Comparison of ENCODE assay signal across 13 cellular contexts in the genomic region with DNA sequence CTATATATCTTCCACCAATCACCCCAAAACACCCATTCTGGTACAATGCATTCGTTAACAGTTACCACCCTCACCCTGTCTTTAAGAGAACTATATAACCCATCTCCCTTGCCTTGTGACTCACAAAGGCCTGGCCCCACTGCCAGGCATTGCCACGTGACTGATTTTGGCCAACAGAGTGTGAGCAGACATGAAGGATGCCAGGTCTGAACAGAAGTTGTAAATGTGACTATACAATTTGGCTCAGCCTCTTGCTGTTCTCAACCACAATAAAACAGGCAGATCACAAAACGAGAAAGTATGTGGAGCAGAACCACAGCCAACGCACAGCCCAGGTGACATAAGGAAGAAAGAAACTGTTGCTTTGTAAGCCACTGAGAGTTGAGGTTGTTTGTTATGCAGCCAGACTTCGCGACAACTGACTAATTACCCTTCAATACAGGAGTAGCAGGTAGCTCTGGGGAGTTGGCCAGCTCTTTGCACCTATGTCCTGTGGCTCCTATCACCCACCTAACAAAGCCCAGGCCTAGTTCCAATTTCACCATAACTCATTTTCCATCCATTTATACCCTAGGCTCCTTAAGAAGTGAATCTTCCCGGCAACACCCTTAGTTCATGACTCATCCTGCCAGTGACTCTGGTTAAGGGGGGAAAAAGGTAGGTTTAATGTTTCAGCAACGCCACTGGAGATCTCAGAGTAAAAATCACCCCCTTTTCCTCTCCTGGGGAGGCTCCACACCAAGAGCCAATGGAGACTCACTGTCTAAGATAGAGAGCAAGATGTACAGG. TPM values are rescaled to one million over a fixed set of nuclear protein-coding genes. Genes with fewer than 3 reads are reported as not detected.
DNase-seq lines count a peak whose midpoint lies in the region; ATAC-seq, FAIRE-seq and TF ChIP-seq lines count a peak whose summit lies in the region.
"Had no signal": no experiment of that assay in that cellular context is flagged by ENCODE, and none has a peak within 500 bp of the region (broad histone marks: within the 10 kb centered on the region; RNA-seq: fewer than 3 reads in every experiment).

No MANE protein-coding gene starts in this region.

- H3K9ac ChIP-seq in K562 (ENCODE audit: insufficient read depth in 1 of 2, low read depth in 2 of 2, low read length in 2 of 2) (no peak overlapping the region), rectal smooth muscle tissue (ENCODE audit: low read length) (no peak overlapping the region)
- H3K9ac ChIP-seq: parathyroid adenoma had no signal

- H3K9me1 ChIP-seq in K562 (ENCODE audit: control insufficient read depth, insufficient read depth, low read length) = no peaks in the 10 kb centered on the region

- no peaks in the 10 kb centered on the region for H4K20me1 ChIP-seq in K562 (replicated peaks; ENCODE audit: control insufficient read depth, insufficient read depth, low read length)

- WGBS in K562 (ENCODE audit: insufficient coverage, low coverage, missing lambda C conversion rate) = under 1% methylated on average over 6 of the region's 8 CpGs

- H3K27ac ChIP-seq in K562 (ENCODE audit: extremely low read depth, low read depth, low read length) (no peak overlapping the region), rectal smooth muscle tissue (ENCODE audit: low read depth, low read length) (peak overlapping the region; percentile 78)
- H3K27ac ChIP-seq: parathyroid adenoma had no signal

- H3K9me3 ChIP-seq in K562 (replicated peaks; ENCODE audit: control insufficient read depth, insufficient read depth, low read depth, low read length) = no peaks in the 10 kb centered on the region

- H3K27me3 ChIP-seq in K562 (ENCODE audit: control insufficient read depth in 2 of 2, insufficient read depth in 2 of 2, low read length in 2 of 2) (peaks cover 0 to 13% of the 10 kb centered on the region in 2 experiments; a peak in 2 of 5 replicates), rectal smooth muscle tissue (ENCODE audit: control insufficient read depth, insufficient read depth, low read length) (no peaks in the 10 kb centered on the region)

- TF ChIP-seq RAD21 in K562 (CRISPR knock-in tag; conservative IDR thresholded peaks at IDR 0.05 in 1 of 2, IDR thresholded peaks at IDR 0.05 in 1 of 2) = no peak

- H3K4me1 ChIP-seq in K562 (replicated peaks in 1 of 2; ENCODE audit: control insufficient read depth in 2 of 2, insufficient read depth in 2 of 2, low read length in 2 of 2) = no peaks in the 10 kb centered on the region
- H3K4me1 ChIP-seq in rectal smooth muscle tissue (ENCODE audit: control insufficient read depth, insufficient read depth, low read length) = peaks cover 42% of the 10 kb centered on the region

- FAIRE-seq in K562 (lab: Jason Lieb, UNC) = no peak
- FAIRE-seq in GM12892 (lab: Jason Lieb, UNC) = no peak

- no peak for TF ChIP-seq CTCF in K562 (IDR thresholded peaks at IDR 0.05 in 2 of 3, conservative IDR thresholded peaks at IDR 0.05 in 1 of 3; ENCODE audit: insufficient read depth in 2 of 3, low read depth in 1 of 3, low read length in 3 of 3)

- H2AFZ ChIP-seq in K562 (ENCODE audit: low read depth, low read length) = no peak overlapping the region
- H2AFZ ChIP-seq: parathyroid adenoma had no signal

- CTCF ChIA-PET in K562 (lab: Yijun Ruan, JAX; ENCODE audit: low intra/inter-chr PET ratio) = no interaction called here

- peak; percentile 94 for DNase-seq in Jurkat, Clone E6-1 (ENCODE audit: low read depth, low spot score)
- DNase-seq in K562 (ENCODE audit: extremely low read depth in 1 of 4, low spot score in 3 of 4) (no peak), GM12892 (ENCODE audit: insufficient read length) (no peak), NCI-H526 treated with DMSO at 0.1 percent for 48 hours (lab: John Stamatoyannopoulos, UW) (no peak)
- DNase-seq: effector memory CD8-positive, alpha-beta T cell; kidney glomerular epithelial cell; NCI-H187 had no signal

- H3K79me2 ChIP-seq in K562 (ENCODE audit: control insufficient read depth, insufficient read depth, low read length) = no peaks in the 10 kb centered on the region

- TF ChIP-seq POLR2A in K562 (conservative IDR thresholded peaks at IDR 0.05) (no peak), GM12892 (IDR thresholded peaks at IDR 0.05; ENCODE audit: low read depth, low read length) (no peak)

- in situ Hi-C loops in K562 (cut with MboI) = no loop called here

- BruUV-seq in K562 (replicated peaks; lab: Mats Ljungman, UMichigan) = no TSS peak

- no peak overlapping the region for H3K4me2 ChIP-seq in K562 (ENCODE audit: insufficient read depth, low read length)

- no peaks in the 10 kb centered on the region for H3K36me3 ChIP-seq in K562 (ENCODE audit: control insufficient read depth, insufficient read depth, low read length)
- H3K36me3 ChIP-seq in rectal smooth muscle tissue (ENCODE audit: control insufficient read depth, insufficient read depth, low read length) = no peaks in the 10 kb centered on the region

- ATAC-seq in GM21619 (IDR thresholded peaks at IDR 0.05; ENCODE audit: unreplicated experiment) = peak; percentile 46
- ATAC-seq in K562 = no peak
- ATAC-seq in GM21717 (IDR thresholded peaks at IDR 0.05; ENCODE audit: unreplicated experiment) = no peak
- ATAC-seq in GM19351 (IDR thresholded peaks at IDR 0.05; ENCODE audit: unreplicated experiment) = no peak
- ATAC-seq: effector memory CD8-positive, alpha-beta T cell; WTC11 had no signal

- intact Hi-C loops in K562 (cut with micrococcal nuclease) = no loop called here

- POLR2A ChIA-PET in K562 (lab: Yijun Ruan, JAX) = no interaction called here

- no peak for TF ChIP-seq EP300 in K562 (IDR thresholded peaks at IDR 0.05; ENCODE audit: low read length)

- no peak overlapping the region; the same call in 1 of the 2 replicates for H3K4me3 ChIP-seq in Jurkat, Clone E6-1 (ENCODE audit: low read length)
- H3K4me3 ChIP-seq in K562 (no peak overlapping the region), rectal smooth muscle tissue (ENCODE audit: low read length) (no peak overlapping the region)

TF ChIP-seq in K562, 482 proteins besides CTCF, POLR2A, EP300 and RAD21:
- TF ChIP-seq, protein P1, sequence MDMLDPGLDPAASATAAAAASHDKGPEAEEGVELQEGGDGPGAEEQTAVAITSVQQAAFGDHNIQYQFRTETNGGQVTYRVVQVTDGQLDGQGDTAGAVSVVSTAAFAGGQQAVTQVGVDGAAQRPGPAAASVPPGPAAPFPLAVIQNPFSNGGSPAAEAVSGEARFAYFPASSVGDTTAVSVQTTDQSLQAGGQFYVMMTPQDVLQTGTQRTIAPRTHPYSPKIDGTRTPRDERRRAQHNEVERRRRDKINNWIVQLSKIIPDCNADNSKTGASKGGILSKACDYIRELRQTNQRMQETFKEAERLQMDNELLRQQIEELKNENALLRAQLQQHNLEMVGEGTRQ (CRISPR knock-in tag; IDR thresholded peaks at IDR 0.05) = peak; percentile 41
- TF ChIP-seq SOX6 (IDR thresholded peaks at IDR 0.05) = no peak
- no peak for TF ChIP-seq HDAC6 (IDR thresholded peaks at IDR 0.05; ENCODE audit: low read depth, low read length)
- no peak for TF ChIP-seq FOXM1 (IDR thresholded peaks at IDR 0.05; ENCODE audit: low read depth)
- TF ChIP-seq FOXM1 (CRISPR knock-in tag; IDR thresholded peaks at IDR 0.05; ENCODE audit: low read depth) = no peak
- TF ChIP-seq MCM3 (IDR thresholded peaks at IDR 0.05) = no peak
- TF ChIP-seq TEAD2 (tag; IDR thresholded peaks at IDR 0.05) = no peak
- no peak for TF ChIP-seq DPF2 (IDR thresholded peaks at IDR 0.05)
- TF ChIP-seq, protein P2, sequence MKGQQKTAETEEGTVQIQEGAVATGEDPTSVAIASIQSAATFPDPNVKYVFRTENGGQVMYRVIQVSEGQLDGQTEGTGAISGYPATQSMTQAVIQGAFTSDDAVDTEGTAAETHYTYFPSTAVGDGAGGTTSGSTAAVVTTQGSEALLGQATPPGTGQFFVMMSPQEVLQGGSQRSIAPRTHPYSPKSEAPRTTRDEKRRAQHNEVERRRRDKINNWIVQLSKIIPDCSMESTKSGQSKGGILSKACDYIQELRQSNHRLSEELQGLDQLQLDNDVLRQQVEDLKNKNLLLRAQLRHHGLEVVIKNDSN (CRISPR knock-in tag; IDR thresholded peaks at IDR 0.05) = peak; percentile 56; the same call in 1 of the 2 replicates
TF ChIP-seq in K562: peak in this region for 2.

RNA-seq across cellular contexts. Expression of a gene that starts 53.7 kb away (rescaled TPM):
- 15.7 TPM for polyA plus RNA-seq in Jurkat, Clone E6-1 (2012; ENCODE audit: insufficient read depth, insufficient read length)
- total RNA-seq in K562 (2011; cell fraction: chromatin; rRNA removed; ENCODE audit: low replicate concordance) = 0.14 TPM in 1 of 2 replicates, not detected in the other
- not detected in 2 replicates for total RNA-seq in K562 (2011; cell fraction: nucleolus; rRNA removed)
- total RNA-seq in K562 (2011; cell fraction: nucleoplasm; rRNA removed) = not detected in 2 replicates
- total RNA-seq in K562 (2014; rRNA removed) (not detected in 2 replicates), K562 (2014; rRNA removed; fragmentation: Illumina TruSeq; extraction: Trizol) (not detected in 2 replicates), K562 (2015; rRNA removed; fragmentation: Illumina TruSeq; extraction: Trizol) (not detected in 2 replicates), K562 (2021) (0.07 TPM in 1 of 2 replicates, not detected in the other)
- polyA plus RNA-seq in K562 (2011; rRNA removed) (0.03 TPM in 1 of 2 replicates, not detected in the other), K562 (2014; fragmentation: Illumina TruSeq; extraction: Trizol) (not detected in 2 replicates), K562 (2014; fragmentation: Nextera tagmentation; extraction: Ambion mirVana) (not detected), K562 (2014; rRNA removed) (not detected in 2 replicates)
- polyA plus RNA-seq in K562 (2011; cell fraction: cytosol; rRNA removed) = 0.16 TPM in 1 of 2 replicates, not detected in the other
- polyA plus RNA-seq in K562 (2011; cell fraction: nucleus; rRNA removed) = 0.04 TPM in 2 replicates
- polyA plus RNA-seq in K562 (2012) = 0.04 TPM in 2 replicates
- polyA minus RNA-seq in K562 (2011; rRNA and poly(A)+ RNA removed) = not detected in 2 replicates
- not detected in 2 replicates for polyA minus RNA-seq in K562 (2011; cell fraction: cytosol; rRNA and poly(A)+ RNA removed)
- polyA minus RNA-seq in K562 (2011; cell fraction: nucleus; rRNA and poly(A)+ RNA removed) = 0.11 TPM in 1 of 2 replicates, not detected in the other
- polyA plus RNA-seq in GM12892 (2012; ENCODE audit: missing spikeins) = 6.2 TPM
